In genomic region chr17:61496957-61497653, GRCh38 we compare ENCODE assay signal across 1 cellular context.
TF ChIP-seq lines count a peak whose summit lies in the region.

No MANE protein-coding gene starts in this region.

TF ChIP-seq in GM23338, 12 proteins besides CTCF, POLR2A, EP300 and RAD21 (continued from another document):
- TF ChIP-seq, protein P1, sequence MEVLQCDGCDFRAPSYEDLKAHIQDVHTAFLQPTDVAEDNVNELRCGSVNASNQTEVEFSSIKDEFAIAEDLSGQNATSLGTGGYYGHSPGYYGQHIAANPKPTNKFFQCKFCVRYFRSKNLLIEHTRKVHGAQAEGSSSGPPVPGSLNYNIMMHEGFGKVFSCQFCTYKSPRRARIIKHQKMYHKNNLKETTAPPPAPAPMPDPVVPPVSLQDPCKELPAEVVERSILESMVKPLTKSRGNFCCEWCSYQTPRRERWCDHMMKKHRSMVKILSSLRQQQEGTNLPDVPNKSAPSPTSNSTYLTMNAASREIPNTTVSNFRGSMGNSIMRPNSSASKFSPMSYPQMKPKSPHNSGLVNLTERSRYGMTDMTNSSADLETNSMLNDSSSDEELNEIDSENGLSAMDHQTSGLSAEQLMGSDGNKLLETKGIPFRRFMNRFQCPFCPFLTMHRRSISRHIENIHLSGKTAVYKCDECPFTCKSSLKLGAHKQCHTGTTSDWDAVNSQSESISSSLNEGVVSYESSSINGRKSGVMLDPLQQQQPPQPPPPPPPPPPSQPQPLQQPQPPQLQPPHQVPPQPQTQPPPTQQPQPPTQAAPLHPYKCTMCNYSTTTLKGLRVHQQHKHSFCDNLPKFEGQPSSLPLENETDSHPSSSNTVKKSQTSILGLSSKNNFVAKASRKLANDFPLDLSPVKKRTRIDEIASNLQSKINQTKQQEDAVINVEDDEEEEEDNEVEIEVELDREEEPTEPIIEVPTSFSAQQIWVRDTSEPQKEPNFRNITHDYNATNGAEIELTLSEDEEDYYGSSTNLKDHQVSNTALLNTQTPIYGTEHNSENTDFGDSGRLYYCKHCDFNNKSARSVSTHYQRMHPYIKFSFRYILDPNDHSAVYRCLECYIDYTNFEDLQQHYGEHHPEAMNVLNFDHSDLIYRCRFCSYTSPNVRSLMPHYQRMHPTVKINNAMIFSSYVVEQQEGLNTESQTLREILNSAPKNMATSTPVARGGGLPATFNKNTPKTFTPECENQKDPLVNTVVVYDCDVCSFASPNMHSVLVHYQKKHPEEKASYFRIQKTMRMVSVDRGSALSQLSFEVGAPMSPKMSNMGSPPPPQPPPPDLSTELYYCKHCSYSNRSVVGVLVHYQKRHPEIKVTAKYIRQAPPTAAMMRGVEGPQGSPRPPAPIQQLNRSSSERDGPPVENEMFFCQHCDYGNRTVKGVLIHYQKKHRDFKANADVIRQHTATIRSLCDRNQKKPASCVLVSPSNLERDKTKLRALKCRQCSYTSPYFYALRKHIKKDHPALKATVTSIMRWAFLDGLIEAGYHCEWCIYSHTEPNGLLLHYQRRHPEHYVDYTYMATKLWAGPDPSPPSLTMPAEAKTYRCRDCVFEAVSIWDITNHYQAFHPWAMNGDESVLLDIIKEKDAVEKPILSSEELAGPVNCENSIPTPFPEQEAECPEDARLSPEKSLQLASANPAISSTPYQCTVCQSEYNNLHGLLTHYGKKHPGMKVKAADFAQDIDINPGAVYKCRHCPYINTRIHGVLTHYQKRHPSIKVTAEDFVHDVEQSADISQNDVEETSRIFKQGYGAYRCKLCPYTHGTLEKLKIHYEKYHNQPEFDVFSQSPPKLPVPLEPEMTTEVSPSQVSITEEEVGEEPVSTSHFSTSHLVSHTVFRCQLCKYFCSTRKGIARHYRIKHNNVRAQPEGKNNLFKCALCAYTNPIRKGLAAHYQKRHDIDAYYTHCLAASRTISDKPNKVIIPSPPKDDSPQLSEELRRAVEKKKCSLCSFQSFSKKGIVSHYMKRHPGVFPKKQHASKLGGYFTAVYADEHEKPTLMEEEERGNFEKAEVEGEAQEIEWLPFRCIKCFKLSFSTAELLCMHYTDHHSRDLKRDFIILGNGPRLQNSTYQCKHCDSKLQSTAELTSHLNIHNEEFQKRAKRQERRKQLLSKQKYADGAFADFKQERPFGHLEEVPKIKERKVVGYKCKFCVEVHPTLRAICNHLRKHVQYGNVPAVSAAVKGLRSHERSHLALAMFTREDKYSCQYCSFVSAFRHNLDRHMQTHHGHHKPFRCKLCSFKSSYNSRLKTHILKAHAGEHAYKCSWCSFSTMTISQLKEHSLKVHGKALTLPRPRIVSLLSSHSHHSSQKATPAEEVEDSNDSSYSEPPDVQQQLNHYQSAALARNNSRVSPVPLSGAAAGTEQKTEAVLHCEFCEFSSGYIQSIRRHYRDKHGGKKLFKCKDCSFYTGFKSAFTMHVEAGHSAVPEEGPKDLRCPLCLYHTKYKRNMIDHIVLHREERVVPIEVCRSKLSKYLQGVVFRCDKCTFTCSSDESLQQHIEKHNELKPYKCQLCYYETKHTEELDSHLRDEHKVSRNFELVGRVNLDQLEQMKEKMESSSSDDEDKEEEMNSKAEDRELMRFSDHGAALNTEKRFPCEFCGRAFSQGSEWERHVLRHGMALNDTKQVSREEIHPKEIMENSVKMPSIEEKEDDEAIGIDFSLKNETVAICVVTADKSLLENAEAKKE (CRISPR knock-in tag; IDR thresholded peaks at IDR 0.05), result no peak
- TF ChIP-seq ZNF114 (CRISPR knock-in tag; IDR thresholded peaks at IDR 0.05), result no peak
- TF ChIP-seq JUNB (IDR thresholded peaks at IDR 0.05; ENCODE audit: unreplicated experiment), result no peak
- TF ChIP-seq CREB1 (CRISPR knock-in tag; IDR thresholded peaks at IDR 0.05; ENCODE audit: low read depth), result no peak
- TF ChIP-seq, protein P2, sequence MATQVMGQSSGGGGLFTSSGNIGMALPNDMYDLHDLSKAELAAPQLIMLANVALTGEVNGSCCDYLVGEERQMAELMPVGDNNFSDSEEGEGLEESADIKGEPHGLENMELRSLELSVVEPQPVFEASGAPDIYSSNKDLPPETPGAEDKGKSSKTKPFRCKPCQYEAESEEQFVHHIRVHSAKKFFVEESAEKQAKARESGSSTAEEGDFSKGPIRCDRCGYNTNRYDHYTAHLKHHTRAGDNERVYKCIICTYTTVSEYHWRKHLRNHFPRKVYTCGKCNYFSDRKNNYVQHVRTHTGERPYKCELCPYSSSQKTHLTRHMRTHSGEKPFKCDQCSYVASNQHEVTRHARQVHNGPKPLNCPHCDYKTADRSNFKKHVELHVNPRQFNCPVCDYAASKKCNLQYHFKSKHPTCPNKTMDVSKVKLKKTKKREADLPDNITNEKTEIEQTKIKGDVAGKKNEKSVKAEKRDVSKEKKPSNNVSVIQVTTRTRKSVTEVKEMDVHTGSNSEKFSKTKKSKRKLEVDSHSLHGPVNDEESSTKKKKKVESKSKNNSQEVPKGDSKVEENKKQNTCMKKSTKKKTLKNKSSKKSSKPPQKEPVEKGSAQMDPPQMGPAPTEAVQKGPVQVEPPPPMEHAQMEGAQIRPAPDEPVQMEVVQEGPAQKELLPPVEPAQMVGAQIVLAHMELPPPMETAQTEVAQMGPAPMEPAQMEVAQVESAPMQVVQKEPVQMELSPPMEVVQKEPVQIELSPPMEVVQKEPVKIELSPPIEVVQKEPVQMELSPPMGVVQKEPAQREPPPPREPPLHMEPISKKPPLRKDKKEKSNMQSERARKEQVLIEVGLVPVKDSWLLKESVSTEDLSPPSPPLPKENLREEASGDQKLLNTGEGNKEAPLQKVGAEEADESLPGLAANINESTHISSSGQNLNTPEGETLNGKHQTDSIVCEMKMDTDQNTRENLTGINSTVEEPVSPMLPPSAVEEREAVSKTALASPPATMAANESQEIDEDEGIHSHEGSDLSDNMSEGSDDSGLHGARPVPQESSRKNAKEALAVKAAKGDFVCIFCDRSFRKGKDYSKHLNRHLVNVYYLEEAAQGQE (IDR thresholded peaks at IDR 0.05; ENCODE audit: unreplicated experiment), result no peak
